ENCODE assay signal across 26 cellular contexts in the genomic region with DNA sequence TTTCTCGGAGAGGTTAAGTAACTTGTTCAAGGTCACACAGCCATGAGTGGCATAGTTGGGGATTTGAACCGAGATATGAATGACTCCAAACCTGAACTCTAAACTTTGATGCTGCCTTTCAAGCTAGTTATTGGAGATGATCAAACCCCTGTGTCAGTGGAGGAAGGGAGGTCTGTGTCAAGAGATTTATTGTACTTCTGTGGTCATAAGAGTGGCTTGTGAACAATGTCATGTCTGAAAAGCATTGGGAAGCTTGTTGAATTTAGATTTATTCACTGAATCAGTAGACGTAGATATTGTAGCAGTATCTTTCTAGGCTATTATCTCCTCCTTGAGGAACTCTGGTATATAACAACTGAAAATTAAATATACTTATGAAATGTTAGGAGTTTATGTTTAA. TPM values are rescaled to one million over a fixed set of nuclear protein-coding genes. Genes with fewer than 3 reads are reported as not detected.
A peak's percentile ranks its signal among the peaks of the same experiment; 100 is the strongest.
DNase-seq lines count a peak whose midpoint lies in the region; ATAC-seq and TF ChIP-seq lines count a peak whose summit lies in the region.
"Had no signal": no experiment of that assay in that cellular context is flagged by ENCODE, and none has a peak within 500 bp of the region (broad histone marks: within the 10 kb centered on the region; RNA-seq: fewer than 3 reads in every experiment).

No MANE protein-coding gene starts in this region.

- H3K79me2 ChIP-seq in DOHH2 (ENCODE audit: control insufficient read depth, low read length): peaks cover 49% of the 10 kb centered on the region
- H3K79me2 ChIP-seq: parathyroid adenoma had no signal

- H3K9me3 Mint-ChIP-seq in effector memory CD8-positive, alpha-beta T cell: no peaks in the 10 kb centered on the region
- H3K9me3 Mint-ChIP-seq in osteocyte (ENCODE audit: unreplicated experiment): no peaks in the 10 kb centered on the region
- H3K9me3 Mint-ChIP-seq: activated naive CD8-positive, alpha-beta T cell treated with anti-CD3 and anti-CD28 coated beads, Interleukin-2, amount 50 U/mL, for 24 hours; activated T-cell treated with anti-CD3 and anti-CD28 coated beads, Interleukin-2, amount 50 U/mL, for 4 hours; T-helper 1 cell treated with Interleukin-12 subunit alpha and Interleukin-12 subunit beta and Interleukin-4 antibody, amounts not matched to agents 30 μg/mL and 1 μg/mL, for 36 hours had no signal

- H3K4me3 ChIP-seq in DOHH2 (ENCODE audit: low read length) (no peak overlapping the region), left ventricle myocardium inferior (no peak overlapping the region)
- H3K4me3 ChIP-seq: body of pancreas, heart left ventricle, lower lobe of right lung, mucosa of descending colon, SJSA1, testis had no signal

- H3K27me3 ChIP-seq in DOHH2 (ENCODE audit: control insufficient read depth, low read length): no peaks in the 10 kb centered on the region
- no peaks in the 10 kb centered on the region for H3K27me3 ChIP-seq in left ventricle myocardium inferior (ENCODE audit: low read depth)
- H3K27me3 ChIP-seq: body of pancreas, heart left ventricle, SJSA1, testis had no signal

- peaks cover 5 to 8% of the 10 kb centered on the region in 2 donors for H3K4me1 Mint-ChIP-seq in effector memory CD8-positive, alpha-beta T cell (ENCODE audit: low read depth in 2 of 2)
- no peaks in the 10 kb centered on the region for H3K4me1 Mint-ChIP-seq in osteocyte (ENCODE audit: unreplicated experiment)

- H3K4me3 Mint-ChIP-seq in effector memory CD8-positive, alpha-beta T cell: no peak overlapping the region
- H3K4me3 Mint-ChIP-seq in osteocyte (ENCODE audit: unreplicated experiment): no peak overlapping the region
- H3K4me3 Mint-ChIP-seq: activated naive CD8-positive, alpha-beta T cell treated with anti-CD3 and anti-CD28 coated beads, Interleukin-2, amount 50 U/mL, for 24 hours; activated T-cell treated with anti-CD3 and anti-CD28 coated beads, Interleukin-2, amount 50 U/mL, for 4 hours; T-helper 1 cell treated with Interleukin-12 subunit alpha and Interleukin-12 subunit beta and Interleukin-4 antibody, amounts not matched to agents 30 μg/mL and 1 μg/mL, for 36 hours had no signal

- H3K27ac ChIP-seq in DOHH2 (ENCODE audit: low read depth, low read length) (no peak overlapping the region), left ventricle myocardium inferior (replicated peaks) (no peak overlapping the region)
- H3K27ac ChIP-seq: body of pancreas, lower lobe of right lung, parathyroid adenoma, SJSA1, testis had no signal

- H3K4me2 ChIP-seq in DOHH2 (ENCODE audit: low read length): 0 out of 2 replicates have a peak overlapping the region, but pooled peaks have one; percentile 5

- H3K36me3 ChIP-seq in DOHH2 (ENCODE audit: control insufficient read depth, low read length): peaks cover 8% of the 10 kb centered on the region; the same call in 1 of the 2 replicates
- H3K36me3 ChIP-seq in left ventricle myocardium inferior: no peaks in the 10 kb centered on the region
- H3K36me3 ChIP-seq: heart left ventricle, SJSA1 had no signal

- intact Hi-C loops in left ventricle myocardium inferior (cut with micrococcal nuclease): no loop called here

- H3K4me1 ChIP-seq in DOHH2 (ENCODE audit: control insufficient read depth, low read length) (peaks cover 27% of the 10 kb centered on the region), left ventricle myocardium inferior (no peaks in the 10 kb centered on the region)
- H3K4me1 ChIP-seq: parathyroid adenoma, SJSA1, testis had no signal

- ATAC-seq in effector memory CD8-positive, alpha-beta T cell (replicated peaks): no peak
- no peak for ATAC-seq in HG02981 (IDR thresholded peaks at IDR 0.05; ENCODE audit: unreplicated experiment)
- ATAC-seq: activated naive CD8-positive, alpha-beta T cell treated with anti-CD3 and anti-CD28 coated beads, Interleukin-2, amount 50 U/mL, for 24 hours; activated T-cell treated with anti-CD3 and anti-CD28 coated beads, Interleukin-2, amount 50 U/mL, for 4 hours; body of pancreas; heart left ventricle; lower lobe of right lung; mucosa of descending colon; right cardiac atrium; stimulated activated naive CD8-positive, alpha-beta T cell treated with anti-CD3 and anti-CD28 coated beads, Interleukin-15, Interleukin-2, amounts not matched to agents 100 U/mL and 50 U/mL, for 24 hours had no signal

- no peaks in the 10 kb centered on the region for H3K9me3 ChIP-seq in DOHH2 (ENCODE audit: control insufficient read depth, insufficient read depth, low read length)
- H3K9me3 ChIP-seq in left ventricle myocardium inferior (replicated peaks): no peaks in the 10 kb centered on the region
- H3K9me3 ChIP-seq: body of pancreas, heart left ventricle, lower lobe of right lung, mucosa of descending colon, SJSA1, testis had no signal

- DNase-seq in MV-4-11 (lab: John Stamatoyannopoulos, UW) (peak; percentile 39), osteocyte (ENCODE audit: extremely low spot score, unreplicated experiment) (no peak), anterior cingulate cortex (lab: John Stamatoyannopoulos, UW) (no peak), left ventricle myocardium inferior (no peak)
- no peak for DNase-seq in effector memory CD8-positive, alpha-beta T cell
- DNase-seq: activated CD8-positive, alpha-beta memory T cell treated with anti-CD3 and anti-CD28 coated beads for 24 hours; activated naive CD8-positive, alpha-beta T cell treated with anti-CD3 and anti-CD28 coated beads, Interleukin-2, amount 50 U/mL, for 24 hours; activated T-cell treated with anti-CD3 and anti-CD28 coated beads, Interleukin-2, amount 50 U/mL, for 4 hours; body of pancreas; EL; heart left ventricle; lower lobe of right lung; mucosa of descending colon; NCI-H1105; NCI-H1930; NCI-H69; right cardiac atrium; stimulated activated CD4-positive, alpha-beta T cell treated with anti-CD3 and anti-CD28 coated beads, Interleukin-4, amount 100 ng/mL, for 4 hours; stimulated activated naive CD8-positive, alpha-beta T cell treated with anti-CD3 and anti-CD28 coated beads, Interleukin-15, Interleukin-2, amounts not matched to agents 100 U/mL and 50 U/mL, for 24 hours; testis had no signal

- no peaks in the 10 kb centered on the region; the same call in 1 of the 2 replicates for H4K20me1 ChIP-seq in DOHH2 (ENCODE audit: control insufficient read depth, insufficient read depth, low read depth, low read length)

- H3K9me2 ChIP-seq in DOHH2 (replicated peaks; ENCODE audit: control insufficient read depth, low read length): no peaks in the 10 kb centered on the region

- peak overlapping the region; percentile 9 to 24 for H3K27ac Mint-ChIP-seq in effector memory CD8-positive, alpha-beta T cell
- no peak overlapping the region for H3K27ac Mint-ChIP-seq in osteocyte (ENCODE audit: unreplicated experiment)
- H3K27ac Mint-ChIP-seq: activated naive CD8-positive, alpha-beta T cell treated with anti-CD3 and anti-CD28 coated beads, Interleukin-2, amount 50 U/mL, for 24 hours; T-helper 1 cell treated with Interleukin-12 subunit alpha and Interleukin-12 subunit beta and Interleukin-4 antibody, amounts not matched to agents 30 μg/mL and 1 μg/mL, for 36 hours had no signal

- H3K36me3 Mint-ChIP-seq in effector memory CD8-positive, alpha-beta T cell (ENCODE audit: insufficient read depth): peaks cover 5% of the 10 kb centered on the region
- H3K36me3 Mint-ChIP-seq in osteocyte (ENCODE audit: unreplicated experiment): no peaks in the 10 kb centered on the region

- TF ChIP-seq CTCF in DOHH2 (IDR thresholded peaks at IDR 0.05; ENCODE audit: low read depth, low read length, poor library complexity, severe bottlenecking) (no peak), osteocyte (IDR thresholded peaks at IDR 0.05) (peak; percentile 8), left ventricle myocardium inferior (IDR thresholded peaks at IDR 0.05; ENCODE audit: borderline replicate concordance) (no peak)

- peaks cover 10% of the 10 kb centered on the region for H3F3A ChIP-seq in DOHH2 (ENCODE audit: control insufficient read depth, insufficient read depth)

- H3K27me3 Mint-ChIP-seq in effector memory CD8-positive, alpha-beta T cell: no peaks in the 10 kb centered on the region
- H3K27me3 Mint-ChIP-seq in osteocyte (ENCODE audit: unreplicated experiment): peaks cover 7% of the 10 kb centered on the region
- H3K27me3 Mint-ChIP-seq: activated naive CD8-positive, alpha-beta T cell treated with anti-CD3 and anti-CD28 coated beads, Interleukin-2, amount 50 U/mL, for 24 hours had no signal

RNA-seq across cellular contexts. Expression of gene SNX10, which starts 27.3 kb away (rescaled TPM):
- total RNA-seq in osteocyte (not detected in 2 replicates), left ventricle myocardium inferior (1.1 TPM)
- total RNA-seq: LHCN-M2 had no signal
